In the genomic region with DNA sequence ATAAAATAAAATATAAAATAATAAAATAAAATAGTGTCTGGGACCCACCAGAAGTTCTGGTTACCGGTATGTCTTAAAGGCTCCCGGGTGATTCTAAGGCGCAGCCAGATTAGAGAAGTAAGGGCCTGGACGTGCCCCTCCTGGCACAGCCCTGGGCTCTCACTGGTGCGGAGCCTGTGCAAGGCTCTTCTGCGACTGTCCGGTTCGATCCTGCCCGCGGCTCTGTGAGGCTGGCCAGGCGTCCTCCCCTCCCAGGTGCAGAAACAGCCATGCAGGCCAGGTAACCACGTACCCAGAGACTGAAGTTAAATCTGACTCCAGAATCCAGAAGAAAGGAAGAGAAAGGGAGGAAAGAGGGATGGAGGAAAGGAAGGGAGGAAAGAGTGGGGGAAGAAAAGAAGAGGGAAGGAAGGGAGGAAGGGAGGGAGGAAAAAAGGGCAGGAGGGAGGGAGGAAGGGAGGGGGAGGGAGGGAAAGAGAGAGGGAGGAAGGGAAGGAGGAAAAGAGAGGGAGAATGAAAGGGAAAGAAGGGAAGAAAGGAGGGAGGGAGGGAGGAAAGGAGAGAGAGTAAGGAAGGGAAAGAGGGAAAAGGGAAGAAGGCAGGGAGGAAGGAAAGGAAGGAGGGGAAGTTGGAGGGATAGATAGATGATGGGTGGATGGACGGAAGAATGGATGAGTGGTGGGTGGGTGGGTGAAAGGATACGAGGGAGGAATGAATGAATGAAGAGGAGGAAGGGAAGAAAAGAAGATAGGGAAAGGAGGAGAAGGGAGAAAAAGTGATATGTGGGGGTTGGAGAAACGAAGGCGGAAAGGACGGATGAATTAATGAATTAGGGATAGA, we compare ENCODE assay signal across 1 cellular context.
TF ChIP-seq lines count a peak whose summit lies in the region.

No MANE protein-coding gene starts in this region.

TF ChIP-seq in HEK293, 187 proteins besides CTCF, POLR2A, EP300 and RAD21 (continued from another document):
- TF ChIP-seq, protein P1, sequence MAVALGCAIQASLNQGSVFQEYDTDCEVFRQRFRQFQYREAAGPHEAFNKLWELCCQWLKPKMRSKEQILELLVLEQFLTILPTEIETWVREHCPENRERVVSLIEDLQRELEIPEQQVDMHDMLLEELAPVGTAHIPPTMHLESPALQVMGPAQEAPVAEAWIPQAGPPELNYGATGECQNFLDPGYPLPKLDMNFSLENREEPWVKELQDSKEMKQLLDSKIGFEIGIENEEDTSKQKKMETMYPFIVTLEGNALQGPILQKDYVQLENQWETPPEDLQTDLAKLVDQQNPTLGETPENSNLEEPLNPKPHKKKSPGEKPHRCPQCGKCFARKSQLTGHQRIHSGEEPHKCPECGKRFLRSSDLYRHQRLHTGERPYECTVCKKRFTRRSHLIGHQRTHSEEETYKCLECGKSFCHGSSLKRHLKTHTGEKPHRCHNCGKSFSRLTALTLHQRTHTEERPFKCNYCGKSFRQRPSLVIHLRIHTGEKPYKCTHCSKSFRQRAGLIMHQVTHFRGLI (tag by site-specific recombination; IDR thresholded peaks at IDR 0.05): no peak
- TF ChIP-seq ZNF366 (tag by site-specific recombination; conservative IDR thresholded peaks at IDR 0.05) (peak; percentile 88), ZNF223 (tag by site-specific recombination; IDR thresholded peaks at IDR 0.05) (no peak), ZNF701 (tag by site-specific recombination; IDR thresholded peaks at IDR 0.05) (peak; percentile 30; the same call in 1 of the 2 replicates), ZBTB21 (tag by site-specific recombination; IDR thresholded peaks at IDR 0.05) (no peak)
- TF ChIP-seq, protein P2, sequence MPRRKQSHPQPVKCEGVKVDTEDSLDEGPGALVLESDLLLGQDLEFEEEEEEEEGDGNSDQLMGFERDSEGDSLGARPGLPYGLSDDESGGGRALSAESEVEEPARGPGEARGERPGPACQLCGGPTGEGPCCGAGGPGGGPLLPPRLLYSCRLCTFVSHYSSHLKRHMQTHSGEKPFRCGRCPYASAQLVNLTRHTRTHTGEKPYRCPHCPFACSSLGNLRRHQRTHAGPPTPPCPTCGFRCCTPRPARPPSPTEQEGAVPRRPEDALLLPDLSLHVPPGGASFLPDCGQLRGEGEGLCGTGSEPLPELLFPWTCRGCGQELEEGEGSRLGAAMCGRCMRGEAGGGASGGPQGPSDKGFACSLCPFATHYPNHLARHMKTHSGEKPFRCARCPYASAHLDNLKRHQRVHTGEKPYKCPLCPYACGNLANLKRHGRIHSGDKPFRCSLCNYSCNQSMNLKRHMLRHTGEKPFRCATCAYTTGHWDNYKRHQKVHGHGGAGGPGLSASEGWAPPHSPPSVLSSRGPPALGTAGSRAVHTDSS (tag by site-specific recombination; IDR thresholded peaks at IDR 0.05): no peak
- TF ChIP-seq, protein P3, sequence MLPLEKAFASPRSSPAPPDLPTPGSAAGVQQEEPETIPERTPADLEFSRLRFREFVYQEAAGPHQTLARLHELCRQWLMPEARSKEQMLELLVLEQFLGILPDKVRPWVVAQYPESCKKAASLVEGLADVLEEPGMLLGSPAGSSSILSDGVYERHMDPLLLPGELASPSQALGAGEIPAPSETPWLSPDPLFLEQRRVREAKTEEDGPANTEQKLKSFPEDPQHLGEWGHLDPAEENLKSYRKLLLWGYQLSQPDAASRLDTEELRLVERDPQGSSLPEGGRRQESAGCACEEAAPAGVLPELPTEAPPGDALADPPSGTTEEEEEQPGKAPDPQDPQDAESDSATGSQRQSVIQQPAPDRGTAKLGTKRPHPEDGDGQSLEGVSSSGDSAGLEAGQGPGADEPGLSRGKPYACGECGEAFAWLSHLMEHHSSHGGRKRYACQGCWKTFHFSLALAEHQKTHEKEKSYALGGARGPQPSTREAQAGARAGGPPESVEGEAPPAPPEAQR (tag by site-specific recombination; IDR thresholded peaks at IDR 0.05): no peak
